ENCODE assay signal across 1 cellular context in the genomic region with DNA sequence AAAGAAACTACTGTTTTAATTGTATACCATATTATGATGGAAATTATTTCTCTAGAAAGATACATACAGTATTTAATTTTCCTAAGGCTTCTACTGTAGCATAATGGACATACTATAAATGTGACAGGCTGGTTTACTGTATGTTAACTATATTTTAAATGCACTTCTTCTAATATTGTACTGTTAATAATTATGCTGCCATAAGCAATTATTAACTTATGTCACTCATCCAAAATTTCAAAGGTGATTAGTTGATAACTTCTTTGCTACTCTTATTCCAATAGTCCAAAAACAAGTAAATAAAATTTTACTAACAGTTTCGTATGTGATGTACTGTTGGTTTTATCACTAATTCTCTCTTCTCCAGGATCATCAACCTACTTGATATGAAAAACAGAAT.
TF ChIP-seq lines count a peak whose summit lies in the region.

No MANE protein-coding gene starts in this region.

TF ChIP-seq in IMR-90, 13 proteins besides CTCF, POLR2A, EP300 and RAD21:
- TF ChIP-seq RFX5 (IDR thresholded peaks at IDR 0.05; ENCODE audit: low read depth, low read length), result no peak
- TF ChIP-seq MAFK (IDR thresholded peaks at IDR 0.05; ENCODE audit: low read depth, low read length), result peak; percentile 77
TF ChIP-seq in IMR-90: peak in this region for 1.
